In genomic region chr5:170353946-170354345, GRCh38 we compare ENCODE assay signal across 21 cellular contexts. TPM values are rescaled to one million over a fixed set of nuclear protein-coding genes. Genes with fewer than 3 reads are reported as not detected.
DNase-seq lines count a peak whose midpoint lies in the region; ATAC-seq, FAIRE-seq and TF ChIP-seq lines count a peak whose summit lies in the region.
"Had no signal": no experiment of that assay in that cellular context is flagged by ENCODE, and none has a peak within 500 bp of the region (broad histone marks: within the 10 kb centered on the region; RNA-seq: fewer than 3 reads in every experiment).

No MANE protein-coding gene starts in this region.

- H3K36me3 ChIP-seq in stomach smooth muscle (ENCODE audit: control insufficient read depth in 2 of 2, insufficient read depth in 2 of 2, low read length in 2 of 2), result no peaks in the 10 kb centered on the region
- no peaks in the 10 kb centered on the region for H3K36me3 ChIP-seq in kidney (ENCODE audit: control insufficient read depth in 1 of 2, insufficient read depth in 2 of 2, low read length in 2 of 2)
- H3K36me3 ChIP-seq in HAP-1 (replicated peaks), result no peaks in the 10 kb centered on the region
- H3K36me3 ChIP-seq: Peyer's patch, right lobe of liver, tibial artery had no signal

- DNase-seq in DMS 273 (lab: John Stamatoyannopoulos, UW; ENCODE audit: unreplicated experiment), result peak; percentile 70
- no peak for DNase-seq in DMS 273 treated with DMSO at 0.1 percent for 48 hours (lab: John Stamatoyannopoulos, UW)
- DNase-seq in NCI-H1694 (lab: John Stamatoyannopoulos, UW), result peak; percentile 6
- peak in 2 of 3 donors; percentile 70 to 85 for DNase-seq in right cardiac atrium
- no peak for DNase-seq in kidney
- DNase-seq in HAP-1 (ENCODE audit: low spot score in 2 of 2), result no peak
- no peak for DNase-seq in stimulated activated CD4-positive, alpha-beta T cell treated with anti-CD3 and anti-CD28 coated beads, Interleukin-15, amount 100 ng/mL, for 24 hours
- DNase-seq: activated CD4-positive, alpha-beta T cell treated with anti-CD3 and anti-CD28 coated beads, Interleukin-2, amount 50 U/mL, for 48 hours; NCI-H1436; Peyer's patch; right lobe of liver had no signal

- H3K9ac ChIP-seq in stomach smooth muscle (ENCODE audit: low read length in 2 of 2) (peak overlapping the region in 1 of 2 donors; percentile 37), kidney (ENCODE audit: low read length in 2 of 2) (no peak overlapping the region)

- H3K27ac ChIP-seq in right cardiac atrium (ENCODE audit: low read length), result no peak overlapping the region
- H3K27ac ChIP-seq in stomach smooth muscle (ENCODE audit: low read length), result peak overlapping the region; percentile 49
- no peak overlapping the region for H3K27ac ChIP-seq in kidney (ENCODE audit: low read depth in 2 of 2, low read length in 2 of 2)
- H3K27ac ChIP-seq: 22Rv1, epithelial cell of prostate, hepatocyte, right lobe of liver, tibial artery had no signal

- intact Hi-C loops in right cardiac atrium (cut with DNase I) (no loop called here), kidney (cut with DNase I) (no loop called here)

- ATAC-seq in right cardiac atrium, result no peak

- no peak for TF ChIP-seq CTCF in kidney (IDR thresholded peaks at IDR 0.05; ENCODE audit: borderline replicate concordance, extremely low read depth, insufficient read depth)

- H3K4me3 ChIP-seq in right cardiac atrium (ENCODE audit: low read length) (no peak overlapping the region), stomach smooth muscle (ENCODE audit: low read length in 2 of 2) (peak overlapping the region; percentile 63 to 74), kidney (ENCODE audit: low read length in 2 of 2) (no peak overlapping the region), HAP-1 (no peak overlapping the region)
- H3K4me3 ChIP-seq: hepatocyte, Peyer's patch, right lobe of liver, tibial artery had no signal

- no peaks in the 10 kb centered on the region for H3K9me3 ChIP-seq in right cardiac atrium (ENCODE audit: control insufficient read depth, low read length)
- H3K9me3 ChIP-seq in stomach smooth muscle (ENCODE audit: control insufficient read depth in 2 of 2, low read length in 2 of 2), result no peaks in the 10 kb centered on the region
- no peaks in the 10 kb centered on the region for H3K9me3 ChIP-seq in kidney (ENCODE audit: control insufficient read depth in 1 of 2, low read length in 2 of 2)
- no peaks in the 10 kb centered on the region for H3K9me3 ChIP-seq in HAP-1
- H3K9me3 ChIP-seq: Peyer's patch, right lobe of liver, tibial artery had no signal

- no peak for FAIRE-seq in kidney (lab: Jason Lieb, UNC)
- FAIRE-seq: GM18507 had no signal

- H3K27me3 ChIP-seq in right cardiac atrium (ENCODE audit: control insufficient read depth, insufficient read depth) (no peaks in the 10 kb centered on the region), stomach smooth muscle (ENCODE audit: control insufficient read depth in 1 of 2, insufficient read depth in 2 of 2, low read length in 2 of 2) (no peaks in the 10 kb centered on the region), HAP-1 (ENCODE audit: low read depth) (no peaks in the 10 kb centered on the region)
- H3K27me3 ChIP-seq: Peyer's patch had no signal

- WGBS in right cardiac atrium, result 70% methylated on average over 9 of the region's 9 CpGs

- H3K4me1 ChIP-seq in right cardiac atrium (ENCODE audit: control insufficient read depth, insufficient read depth, low read length), result no peaks in the 10 kb centered on the region
- H3K4me1 ChIP-seq in stomach smooth muscle (ENCODE audit: control insufficient read depth, insufficient read depth, low read length), result peaks cover 52% of the 10 kb centered on the region
- peaks cover 0 to 7% of the 10 kb centered on the region in 2 donors for H3K4me1 ChIP-seq in kidney (ENCODE audit: control insufficient read depth in 1 of 2, insufficient read depth in 1 of 2, low read depth in 1 of 2, low read length in 2 of 2)
- H3K4me1 ChIP-seq in HAP-1, result no peaks in the 10 kb centered on the region
- H3K4me1 ChIP-seq: Peyer's patch had no signal

- in situ Hi-C loops in HAP-1 (cut with MboI; ENCODE audit: low sequenced_read_pairs), result no loop called here

RNA-seq across cellular contexts. Expression of gene KCNMB1, which starts 35.2 kb away (rescaled TPM):
- total RNA-seq in right cardiac atrium (1 to 10 TPM in 3 of 4 donors, under 1 TPM in 1; 0.97 to 2.8 (median 1.9) TPM), kidney (4.5 TPM)
- polyA plus RNA-seq in right cardiac atrium (1.3 TPM), kidney (ENCODE audit: insufficient read depth, low read depth, low replicate concordance) (2.1 TPM)
- total RNA-seq: fibroblast of villous mesenchyme, G401, lung microvascular endothelial cell had no signal

RNA-seq across cellular contexts. Expression of gene LCP2, which starts 56.4 kb away (rescaled TPM):
- total RNA-seq in right cardiac atrium, result 10 to 100 TPM in 3 of 4 donors, 1 to 10 TPM in 1; 7.2 to 10.9 (median 10.4) TPM
- polyA plus RNA-seq in right cardiac atrium, result 3.0 TPM
- total RNA-seq in kidney, result 48.8 TPM
- 4.6 TPM for polyA plus RNA-seq in kidney (ENCODE audit: insufficient read depth, low read depth, low replicate concordance)
- total RNA-seq: fibroblast of villous mesenchyme, G401, osteoblast had no signal
- polyA plus RNA-seq: hepatocyte had no signal

Comparison
In these comparisons a context has a peak if more than half of its experiments do, and no peak if none do; other contexts are left out.
1. DNase-seq: peak in DMS 273 (single experiment), NCI-H1694 (single experiment) and right cardiac atrium (2 of 3); none in DMS 273 treated with DMSO at 0.1 percent for 48 hours (single experiment), kidney (single experiment), HAP-1 (0 of 2) and stimulated activated CD4-positive, alpha-beta T cell treated with anti-CD3 and anti-CD28 coated beads, Interleukin-15, amount 100 ng/mL, for 24 hours (single experiment).
2. H3K4me3 ChIP-seq: peak in stomach smooth muscle (2 of 2); none in right cardiac atrium (single experiment), kidney (0 of 2) and HAP-1 (single experiment).